Comparison of ENCODE assay signal across 16 cellular contexts in the genomic region with DNA sequence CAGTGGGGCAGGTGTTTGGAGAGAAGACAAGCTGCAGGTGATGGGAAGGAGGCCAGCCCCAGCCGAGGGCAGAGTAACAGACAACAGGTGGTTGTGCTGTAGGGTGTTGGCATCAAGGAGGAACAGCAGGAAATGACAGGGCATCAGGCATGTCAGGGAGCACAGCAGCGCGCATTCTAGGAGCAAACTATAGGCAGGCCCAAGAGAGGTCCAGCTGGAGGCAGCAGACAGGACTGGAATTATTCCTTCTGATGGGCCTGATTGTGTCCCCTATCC. TPM values are rescaled to one million over a fixed set of nuclear protein-coding genes. Genes with fewer than 3 reads are reported as not detected.
DNase-seq lines count a peak whose midpoint lies in the region; ATAC-seq, FAIRE-seq and TF ChIP-seq lines count a peak whose summit lies in the region.
"Had no signal": no experiment of that assay in that cellular context is flagged by ENCODE, and none has a peak within 500 bp of the region (broad histone marks: within the 10 kb centered on the region; RNA-seq: fewer than 3 reads in every experiment).

No MANE protein-coding gene starts in this region.

- intact Hi-C loops in psoas muscle (cut with DNase I) (loop anchor here in 1 of 2 donors (10.0 kb wide), 1 partner anchor 46 kb away; no protein-coding TSS in a partner anchor), pancreas (cut with DNase I) (no loop called here)

- 25 to 43% (median 28%) methylated on average over 3 of the region's 3 CpGs for WGBS in psoas muscle, 3 donors
- WGBS in pancreas, 2 donors = 43 to 60% methylated on average over 3 of the region's 3 CpGs

- ATAC-seq in WTC11 = no peak
- ATAC-seq in psoas muscle = peak; percentile 88 to 98 (median 95)
- ATAC-seq in GM19455 (IDR thresholded peaks at IDR 0.05; ENCODE audit: unreplicated experiment) = no peak
- no peak for ATAC-seq in pancreas
- no peak for ATAC-seq in HG03521 (IDR thresholded peaks at IDR 0.05; ENCODE audit: unreplicated experiment)

- H3K4me1 ChIP-seq in psoas muscle = peaks cover 27% of the 10 kb centered on the region
- peaks cover 0 to 7% (median 3%) of the 10 kb centered on the region in 3 donors for H3K4me1 ChIP-seq in pancreas

- TF ChIP-seq CTCF in WTC11 (IDR thresholded peaks at IDR 0.05) = no peak
- TF ChIP-seq CTCF in psoas muscle (IDR thresholded peaks at IDR 0.05) = no peak
- no peak for TF ChIP-seq CTCF in pancreas (IDR thresholded peaks at IDR 0.05)

- no peaks in the 10 kb centered on the region for H3K36me3 Mint-ChIP-seq in WTC11

- H3K4me3 Mint-ChIP-seq in WTC11 = no peak overlapping the region
- H3K4me3 Mint-ChIP-seq: central memory CD8-positive, alpha-beta T cell had no signal

- no peak for TF ChIP-seq POLR2A in GM12891 (IDR thresholded peaks at IDR 0.05; ENCODE audit: low read depth, low read length)

- POLR2A ChIA-PET in WTC11 (lab: Charles Lee) = no interaction called here

- no peaks in the 10 kb centered on the region for H3K9me3 Mint-ChIP-seq in WTC11
- H3K9me3 Mint-ChIP-seq: central memory CD8-positive, alpha-beta T cell had no signal

- peak overlapping the region; percentile 66; the same call in 1 of the 2 replicates for H3K27ac Mint-ChIP-seq in WTC11

- H3K4me3 ChIP-seq in psoas muscle (no peak overlapping the region), pancreas (no peak overlapping the region)
- H3K4me3 ChIP-seq: testis had no signal

- FAIRE-seq in GM12891 (lab: Jason Lieb, UNC) (peak; percentile 73), pancreas (lab: Jason Lieb, UNC) (no peak)

- H3K27me3 ChIP-seq in psoas muscle (ENCODE audit: insufficient read depth in 3 of 3, low read length in 2 of 3) = no peaks in the 10 kb centered on the region
- H3K27me3 ChIP-seq in pancreas = no peaks in the 10 kb centered on the region
- H3K27me3 ChIP-seq: testis had no signal

- no peaks in the 10 kb centered on the region for H3K36me3 ChIP-seq in psoas muscle (ENCODE audit: insufficient read depth in 1 of 2, low read depth in 1 of 2)
- H3K36me3 ChIP-seq in pancreas = no peaks in the 10 kb centered on the region

- peaks cover 54% of the 10 kb centered on the region for H3K4me1 Mint-ChIP-seq in WTC11
- H3K4me1 Mint-ChIP-seq: central memory CD8-positive, alpha-beta T cell had no signal

- H3K9me3 ChIP-seq in psoas muscle (no peaks in the 10 kb centered on the region), pancreas (no peaks in the 10 kb centered on the region)
- H3K9me3 ChIP-seq: testis had no signal

- H3K27ac ChIP-seq in psoas muscle = peak overlapping the region; percentile 56
- H3K27ac ChIP-seq in pancreas = no peak overlapping the region
- H3K27ac ChIP-seq: epithelial cell of prostate had no signal

- DNase-seq in GM12891 (ENCODE audit: insufficient read length, low spot score) (no peak), NCI-H1105 treated with DMSO at 0.1 percent for 48 hours (lab: John Stamatoyannopoulos, UW) (peak; percentile 93), WTC11 (ENCODE audit: low spot score) (no peak), psoas muscle (peak; percentile 52 to 75), pancreas (no peak)
- DNase-seq: activated CD4-positive, alpha-beta T cell treated with anti-CD3 and anti-CD28 coated beads, Interleukin-2, amount 50 U/mL, for 4 hours; activated naive CD4-positive, alpha-beta T cell treated with anti-CD3 and anti-CD28 coated beads, Interleukin-2, amount 50 U/mL, for 16 hours; Calu3; H7; NCI-H1694; retina; testis had no signal

- H3K27me3 Mint-ChIP-seq in WTC11 (ENCODE audit: low read depth) = no peaks in the 10 kb centered on the region; the same call in 1 of the 2 replicates

- CTCF ChIA-PET in WTC11 (lab: Charles Lee) = interaction anchor here (0.8 to 2.7 kb wide), 5 partner anchors 11 to 222 kb away, joined by 3 to 15 read pairs (median 4); partner anchors contain the start of gene RNF141

TF ChIP-seq in GM12891, 5 proteins besides CTCF, POLR2A, EP300 and RAD21:
- TF ChIP-seq POLR2AphosphoS5 (IDR thresholded peaks at IDR 0.05; ENCODE audit: low read depth, low read length) = no peak
- no peak for TF ChIP-seq PAX5 (IDR thresholded peaks at IDR 0.05; ENCODE audit: insufficient read depth, low read length, severe bottlenecking)
- TF ChIP-seq POU2F2 (IDR thresholded peaks at IDR 0.05; ENCODE audit: low read depth, low read length) = no peak
- TF ChIP-seq SPI1 (IDR thresholded peaks at IDR 0.05; ENCODE audit: low read depth, low read length) = no peak
- no peak for TF ChIP-seq TAF1 (IDR thresholded peaks at IDR 0.05; ENCODE audit: low read depth, low read length)
TF ChIP-seq in GM12891: peak in this region for 0.

TF ChIP-seq in WTC11, 78 proteins besides CTCF, POLR2A, EP300 and RAD21:
- TF ChIP-seq NR1H2 (CRISPR knock-in tag; IDR thresholded peaks at IDR 0.05) = no peak

RNA-seq across cellular contexts. Expression of gene ADM, which starts 13.6 kb away (rescaled TPM):
- polyA plus RNA-seq in GM12891 (2012; ENCODE audit: low read depth, missing spikeins) = 2.0 TPM
- 18.7 to 40.8 TPM (median 40.1 TPM) in 3 replicates for total RNA-seq in WTC11 (2021)
- 10 to 100 TPM; 11.8 to 73.3 (median 27.8) TPM for total RNA-seq in psoas muscle
- polyA plus RNA-seq in psoas muscle = 10 to 100 TPM; 11.7 to 45.1 (median 23.1) TPM
- total RNA-seq in pancreas = 1 to 10 TPM; 4.1 to 8.4 (median 7.0) TPM
- polyA plus RNA-seq in pancreas = 10 to 100 TPM; 10.8 to 20.0 TPM

RNA-seq across cellular contexts. Expression of gene SBF2, which starts 24.4 kb away (rescaled TPM):
- polyA plus RNA-seq in GM12891 (2012; ENCODE audit: low read depth, missing spikeins) = 1.4 TPM
- 46.2 to 53.6 TPM (median 47.6 TPM) in 3 replicates for total RNA-seq in WTC11 (2021)
- 10 to 100 TPM; 10.6 to 12.6 (median 12.2) TPM for total RNA-seq in psoas muscle
- polyA plus RNA-seq in psoas muscle = 1 to 10 TPM; 3.3 to 6.8 (median 5.5) TPM
- total RNA-seq in pancreas = 10 to 100 TPM in 3 of 6 donors, 1 to 10 TPM in 3; 7.8 to 21.8 (median 10.3) TPM
- polyA plus RNA-seq in pancreas = 10 to 100 TPM in 1 of 2 donors, 1 to 10 TPM in 1; 4.6 to 11.2 TPM

Comparison
In these comparisons a context has a peak if more than half of its experiments do, and no peak if none do; other contexts are left out.
1. DNase-seq: peak in NCI-H1105 treated with DMSO at 0.1 percent for 48 hours (single experiment) and psoas muscle (2 of 2); none in GM12891 (single experiment), WTC11 (single experiment) and pancreas (0 of 6).
2. ATAC-seq: peak in psoas muscle (4 of 4); none in WTC11 (single experiment), GM19455 (single experiment), pancreas (0 of 4) and HG03521 (single experiment).